ENCODE assay signal across 8 cellular contexts in the genomic region with DNA sequence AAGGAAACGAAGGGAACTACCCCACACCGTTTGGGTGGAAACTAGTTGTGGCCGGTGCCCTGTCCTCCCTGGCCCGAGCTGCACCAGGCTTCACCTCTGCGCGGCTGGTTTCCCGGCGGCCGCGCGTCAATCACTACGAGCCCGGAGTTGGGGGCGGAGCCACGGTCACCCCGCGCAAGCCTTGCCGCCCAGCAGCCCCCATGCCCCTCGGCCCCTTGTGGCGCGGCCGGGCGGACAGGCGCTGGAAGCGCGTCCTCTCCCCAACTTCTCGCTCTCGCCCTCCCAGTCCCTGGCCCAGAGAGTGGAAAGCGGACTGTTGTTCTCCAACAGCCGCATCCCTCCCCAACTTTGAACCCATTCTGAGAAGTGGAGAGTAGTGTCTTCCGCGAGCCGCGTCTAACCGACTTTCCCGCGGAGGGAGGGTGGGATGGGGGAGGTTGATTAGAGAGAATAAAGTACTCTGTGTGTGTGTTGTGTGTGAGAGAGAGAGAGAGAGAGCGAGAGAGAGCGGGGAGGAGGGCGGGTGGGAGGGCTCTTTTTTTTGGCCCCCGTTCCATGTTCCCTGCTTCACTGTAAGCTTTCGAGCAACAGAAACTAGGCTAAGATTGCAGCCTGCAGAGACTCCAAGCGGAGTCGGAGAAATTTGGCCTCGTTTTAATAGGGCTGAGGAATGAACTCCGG. TPM values are rescaled to one million over a fixed set of nuclear protein-coding genes. Genes with fewer than 3 reads are reported as not detected.
DNase-seq lines count a peak whose midpoint lies in the region; ATAC-seq and TF ChIP-seq lines count a peak whose summit lies in the region.

No MANE protein-coding gene starts in this region.

- peak; percentile 57 for DNase-seq in A172 (ENCODE audit: low spot score)
- DNase-seq in GM12865 (ENCODE audit: low read depth), result peak; percentile 83
- peak; percentile 79 for DNase-seq in NCI-H345 (lab: John Stamatoyannopoulos, UW)
- no peak for DNase-seq in activated naive CD8-positive, alpha-beta T cell treated with anti-CD3 and anti-CD28 coated beads for 36 hours
- DNase-seq in cardiac muscle cell (ENCODE audit: low read depth in 1 of 2, low spot score in 1 of 2), result peak; percentile 92 to 93
- DNase-seq in osteocyte (ENCODE audit: extremely low spot score, unreplicated experiment), result peak; percentile 91
- no peak for DNase-seq in CD1c-positive myeloid dendritic cell (ENCODE audit: extremely low spot score)

- peak; percentile 42 for ATAC-seq in HG02938 (IDR thresholded peaks at IDR 0.05; ENCODE audit: unreplicated experiment)

- H3K36me3 Mint-ChIP-seq in activated naive CD8-positive, alpha-beta T cell treated with anti-CD3 and anti-CD28 coated beads for 36 hours, result peaks cover 12% of the 10 kb centered on the region
- H3K36me3 Mint-ChIP-seq in osteocyte (ENCODE audit: unreplicated experiment), result peaks cover 25% of the 10 kb centered on the region

- peaks cover 12% of the 10 kb centered on the region for H3K36me3 ChIP-seq in cardiac muscle cell

- H3K4me1 ChIP-seq in cardiac muscle cell (ENCODE audit: low read depth), result no peaks in the 10 kb centered on the region

- H3K27ac Mint-ChIP-seq in activated naive CD8-positive, alpha-beta T cell treated with anti-CD3 and anti-CD28 coated beads for 36 hours, result no peak overlapping the region
- peak overlapping the region; percentile 100 for H3K27ac Mint-ChIP-seq in osteocyte (ENCODE audit: unreplicated experiment)

- H3K4me3 ChIP-seq in GM12865 (ENCODE audit: low read depth, low read length) (peak overlapping the region; percentile 61), cardiac muscle cell (peak overlapping the region; percentile 98)

- H3K27me3 Mint-ChIP-seq in activated naive CD8-positive, alpha-beta T cell treated with anti-CD3 and anti-CD28 coated beads for 36 hours, result peaks cover 100% of the 10 kb centered on the region
- peaks cover 43% of the 10 kb centered on the region for H3K27me3 Mint-ChIP-seq in osteocyte (ENCODE audit: unreplicated experiment)

- no peaks in the 10 kb centered on the region for H3K9me3 ChIP-seq in cardiac muscle cell (ENCODE audit: low read depth)

- TF ChIP-seq CTCF in GM12865 (IDR thresholded peaks at IDR 0.05; ENCODE audit: insufficient read depth, low read depth, low read length, missing control alignments) (no peak), cardiac muscle cell (IDR thresholded peaks at IDR 0.05; ENCODE audit: low read depth, low read length) (no peak), osteocyte (IDR thresholded peaks at IDR 0.05) (no peak)

- peaks cover 3% of the 10 kb centered on the region for H3K9me3 Mint-ChIP-seq in activated naive CD8-positive, alpha-beta T cell treated with anti-CD3 and anti-CD28 coated beads for 36 hours
- H3K9me3 Mint-ChIP-seq in osteocyte (ENCODE audit: unreplicated experiment), result no peaks in the 10 kb centered on the region

- H3K27ac ChIP-seq in cardiac muscle cell, result peak overlapping the region; percentile 97

- peak overlapping the region; percentile 91 for H3K4me3 Mint-ChIP-seq in activated naive CD8-positive, alpha-beta T cell treated with anti-CD3 and anti-CD28 coated beads for 36 hours
- H3K4me3 Mint-ChIP-seq in osteocyte (ENCODE audit: unreplicated experiment), result peak overlapping the region; percentile 99

- H3K27me3 ChIP-seq in cardiac muscle cell, result no peaks in the 10 kb centered on the region

- peaks cover 38% of the 10 kb centered on the region for H3K4me1 Mint-ChIP-seq in activated naive CD8-positive, alpha-beta T cell treated with anti-CD3 and anti-CD28 coated beads for 36 hours
- H3K4me1 Mint-ChIP-seq in osteocyte (ENCODE audit: unreplicated experiment), result peaks cover 23% of the 10 kb centered on the region

RNA-seq across cellular contexts. Expression of gene MEIS2, which starts 1.4 kb away (rescaled TPM):
- total RNA-seq in A172 (2014; rRNA removed; shearing (Covaris generic)), result 98.3 and 106 TPM in 2 replicates
- total RNA-seq in activated naive CD8-positive, alpha-beta T cell treated with anti-CD3 and anti-CD28 coated beads for 36 hours, result not detected
- 326 and 432 TPM in 2 replicates for total RNA-seq in cardiac muscle cell
- 224 and 249 TPM in 2 replicates for polyA plus RNA-seq in cardiac muscle cell
- total RNA-seq in osteocyte, result 79.9 and 82.8 TPM in 2 replicates

Comparison
In these comparisons a context has a peak if more than half of its experiments do, and no peak if none do; other contexts are left out.
1. DNase-seq: peak in A172 (single experiment), GM12865 (single experiment), NCI-H345 (single experiment), cardiac muscle cell (2 of 2) and osteocyte (single experiment); none in activated naive CD8-positive, alpha-beta T cell treated with anti-CD3 and anti-CD28 coated beads for 36 hours (single experiment) and CD1c-positive myeloid dendritic cell (single experiment).
2. RNA of gene MEIS2, which starts 1.4 kb away (total RNA-seq): 326 to 432 TPM in cardiac muscle cell, 98.3 to 106 TPM in A172 and 79.9 to 82.8 TPM in osteocyte; not detected in activated naive CD8-positive, alpha-beta T cell treated with anti-CD3 and anti-CD28 coated beads for 36 hours; every median in the first group is over 10 times any median in the second.